ENCODE assay signal across 20 cellular contexts in genomic region chr7:134478707-134479106, GRCh38. TPM values are rescaled to one million over a fixed set of nuclear protein-coding genes. Genes with fewer than 3 reads are reported as not detected.
DNase-seq lines count a peak whose midpoint lies in the region; ATAC-seq and TF ChIP-seq lines count a peak whose summit lies in the region.
"Had no signal": no experiment of that assay in that cellular context is flagged by ENCODE, and none has a peak within 500 bp of the region (broad histone marks: within the 10 kb centered on the region; RNA-seq: fewer than 3 reads in every experiment).

No MANE protein-coding gene starts in this region.

- H2BK5ac ChIP-seq in IMR-90 (ENCODE audit: low read depth, low read length, poor library complexity, severe bottlenecking) = no peak overlapping the region

- H3K18ac ChIP-seq in IMR-90 (ENCODE audit: low read depth, low read length) = no peak overlapping the region

- H2BK15ac ChIP-seq in IMR-90 (ENCODE audit: low read depth, low read length) = 0 out of 3 replicates have a peak overlapping the region, but pooled peaks have one; percentile 40

- CTCF ChIA-PET in AG04450 (lab: Charles Lee) = interaction anchor here (1.6 to 4.9 kb wide), 4 partner anchors 13 to 46 kb away, joined by 3 to 59 read pairs (median 12); partner anchors contain the start of gene AKR1B1
- CTCF ChIA-PET in IMR-90 (lab: Yijun Ruan, JAX) = interaction anchor here (5.8 kb wide), 1 partner anchor 46 kb away, joined by 33 read pairs; no protein-coding TSS in a partner anchor

- H3K27me3 ChIP-seq in AG04450 (ENCODE audit: control insufficient read depth, insufficient read depth, low read length) (no peaks in the 10 kb centered on the region), IMR-90 (ENCODE audit: control insufficient read depth, insufficient read depth, low read length) (no peaks in the 10 kb centered on the region), brain microvascular endothelial cell (replicated peaks) (no peaks in the 10 kb centered on the region), tibial nerve (no peaks in the 10 kb centered on the region)

- H3K36me3 ChIP-seq in IMR-90 (ENCODE audit: control insufficient read depth, insufficient read depth, low read length) (no peaks in the 10 kb centered on the region), brain microvascular endothelial cell (replicated peaks) (no peaks in the 10 kb centered on the region), tibial nerve (no peaks in the 10 kb centered on the region)

- TF ChIP-seq CTCF in AG04450 (IDR thresholded peaks at IDR 0.05; ENCODE audit: low read depth, low read length) (0 out of 2 replicates have a peak, but pooled peaks have one; percentile 14), IMR-90 (conservative IDR thresholded peaks at IDR 0.05; ENCODE audit: low read depth, low read length) (peak; percentile 40), brain microvascular endothelial cell (IDR thresholded peaks at IDR 0.05; ENCODE audit: low read depth, low read length, missing control alignments) (peak; percentile 24), foreskin fibroblast (IDR thresholded peaks at IDR 0.05; ENCODE audit: low read depth, low read length) (peak; percentile 13), tibial nerve (IDR thresholded peaks at IDR 0.05) (no peak)

- H4K91ac ChIP-seq in IMR-90 (ENCODE audit: insufficient read depth, low read depth, low read length) = no peak overlapping the region

- no peak overlapping the region for H3K27ac ChIP-seq in AG04450 (ENCODE audit: low read depth, low read length)
- H3K27ac ChIP-seq in IMR-90 (ENCODE audit: insufficient read depth, low read length) = no peak overlapping the region
- H3K27ac ChIP-seq in brain microvascular endothelial cell = no peak overlapping the region
- H3K27ac ChIP-seq in tibial nerve = no peak overlapping the region

- BruUV-seq in IMR-90 (replicated peaks; lab: Mats Ljungman, UMichigan) = no TSS peak

- H3K4me1 ChIP-seq in IMR-90 (ENCODE audit: control insufficient read depth, insufficient read depth, low read length) (peaks cover 4% of the 10 kb centered on the region), tibial nerve (peaks cover 0 to 21% (median 7%) of the 10 kb centered on the region in 4 donors)

- intact Hi-C loops in IMR-90 (cut with micrococcal nuclease) = loop anchor here (1.0 kb wide), 1 partner anchor 46 kb away; no protein-coding TSS in a partner anchor

- in situ Hi-C loops in IMR-90 (cut with MboI; ENCODE audit: low sequenced_read_pairs) (no loop called here), brain microvascular endothelial cell (cut with HindIII; ENCODE audit: low pct_ligation_motif_present, low sequenced_read_pairs) (no loop called here)

- no peak overlapping the region for H3K56ac ChIP-seq in IMR-90 (ENCODE audit: extremely low read depth, insufficient read depth, low read length)

- no peak overlapping the region for H3K4me2 ChIP-seq in IMR-90 (ENCODE audit: low read depth, low read length)

- POLR2A ChIA-PET in AG04450 (lab: Yijun Ruan, JAX) = no interaction called here
- POLR2A ChIA-PET in IMR-90 (lab: Charles Lee; ENCODE audit: unreplicated experiment) = interaction anchor here (0.6 kb wide), 1 partner anchor 13 kb away, joined by 3 read pairs; no protein-coding TSS in a partner anchor

- no peak overlapping the region; the same call in 1 of the 2 replicates for H2BK20ac ChIP-seq in IMR-90 (ENCODE audit: low read depth, low read length)

- H3K4me3 ChIP-seq in AG04450 (ENCODE audit: low read depth, low read length) (no peak overlapping the region), IMR-90 (ENCODE audit: insufficient read depth, low read depth, low read length) (no peak overlapping the region), brain microvascular endothelial cell (ENCODE audit: low read depth, low read length) (no peak overlapping the region), foreskin fibroblast (ENCODE audit: low read depth in 1 of 2, low read length in 2 of 2) (no peak overlapping the region), tibial nerve (no peak overlapping the region)
- H3K4me3 ChIP-seq: mucosa of descending colon had no signal

- H3K14ac ChIP-seq in IMR-90 (replicated peaks; ENCODE audit: low read depth, low read length) = no peak overlapping the region

- no peak overlapping the region for H4K5ac ChIP-seq in IMR-90 (ENCODE audit: low read depth, low read length)

- H3K9me3 ChIP-seq in AG04450 (ENCODE audit: control insufficient read depth, insufficient read depth, low read length) = no peaks in the 10 kb centered on the region
- H3K9me3 ChIP-seq in IMR-90 (ENCODE audit: control insufficient read depth, insufficient read depth, low read length) = no peaks in the 10 kb centered on the region
- peaks cover 0 to 2% (median 0%) of the 10 kb centered on the region in 4 donors for H3K9me3 ChIP-seq in tibial nerve
- H3K9me3 ChIP-seq: mucosa of descending colon had no signal

- peaks cover 2% of the 10 kb centered on the region; the same call in 1 of the 2 replicates for H3K9me1 ChIP-seq in IMR-90 (ENCODE audit: insufficient read depth, low read length)

- no peak overlapping the region for H4K8ac ChIP-seq in IMR-90 (ENCODE audit: low read depth in 2 of 2, low read length in 2 of 2)

- no peak overlapping the region for H3K23ac ChIP-seq in IMR-90 (ENCODE audit: low read depth, low read length)

- ATAC-seq in IMR-90 (ENCODE audit: low read depth) (no peak), HG02884 (IDR thresholded peaks at IDR 0.05; ENCODE audit: unreplicated experiment) (no peak), HG02642 (IDR thresholded peaks at IDR 0.05; ENCODE audit: poor library complexity, unreplicated experiment) (no peak)
- ATAC-seq: mucosa of descending colon; right cardiac atrium; stimulated activated naive CD8-positive, alpha-beta T cell treated with anti-CD3 and anti-CD28 coated beads, Interleukin-15, amount 100 ng/mL, for 72 hours had no signal

- H3K4ac ChIP-seq in IMR-90 (ENCODE audit: low read depth, low read length) = no peak overlapping the region

- TF ChIP-seq POLR2A in IMR-90 (IDR thresholded peaks at IDR 0.05; ENCODE audit: low read depth, low read length) (no peak), tibial nerve (IDR thresholded peaks at IDR 0.05) (no peak)

- H2AK5ac ChIP-seq in IMR-90 (ENCODE audit: low read depth, low read length) = no peak overlapping the region

- dilution Hi-C loops in IMR-90 (cut with HindIII; ENCODE audit: low sequenced_read_pairs, unreplicated experiment) = no loop called here

- no peaks in the 10 kb centered on the region for H4K20me1 ChIP-seq in IMR-90 (ENCODE audit: insufficient read depth, low read length)

- DNase-seq in AG04450 (ENCODE audit: low read depth, low spot score) (no peak), IMR-90 (peak; percentile 25), brain microvascular endothelial cell (no peak), foreskin fibroblast (peak in 1 of 2 donors; percentile 47), tibial nerve (ENCODE audit: low spot score in 2 of 2) (no peak), HuH-7.5 (ENCODE audit: low spot score) (no peak)
- DNase-seq: activated T-cell treated with anti-CD3 and anti-CD28 coated beads, Interleukin-2, amount 50 U/mL, for 24 hours; effector CD4-positive, alpha-beta T cell; left cardiac atrium; mucosa of descending colon; MV-4-11; NCI-H2029 treated with DMSO at 0.1 percent for 48 hours; NCI-H526 treated with DMSO at 0.1 percent for 48 hours; nucleus accumbens; right cardiac atrium; stimulated activated naive CD8-positive, alpha-beta T cell treated with anti-CD3 and anti-CD28 coated beads, Interleukin-15, amount 100 ng/mL, for 72 hours; SW 1271 had no signal

- no peaks in the 10 kb centered on the region for H3K79me1 ChIP-seq in IMR-90 (ENCODE audit: low read depth in 1 of 2, low read length in 2 of 2)

- H3K9ac ChIP-seq in IMR-90 (ENCODE audit: low read depth, low read length) = no peak overlapping the region

- H2AFZ ChIP-seq in IMR-90 (replicated peaks; ENCODE audit: low read length, poor library complexity) = no peak overlapping the region

- H2BK120ac ChIP-seq in IMR-90 (ENCODE audit: low read depth, low read length) = no peak overlapping the region

- TF ChIP-seq EP300 in tibial nerve (IDR thresholded peaks at IDR 0.05) = no peak

- WGBS in IMR-90 (ENCODE audit: extremely low coverage in 2 of 2, insufficient read length in 1 of 2), 2 experiments = no CpG with 5 or more reads among the region's 2 CpGs
- WGBS in tibial nerve, 2 donors = 89 to 94% methylated on average over 2 of the region's 2 CpGs

- no peak; the same call in 1 of the 2 replicates for TF ChIP-seq RAD21 in IMR-90 (IDR thresholded peaks at IDR 0.05; ENCODE audit: low read length)

- no peak overlapping the region for H2AK9ac ChIP-seq in IMR-90 (replicated peaks; ENCODE audit: low read depth, low read length, poor library complexity)

TF ChIP-seq in IMR-90, 13 proteins besides CTCF, POLR2A, EP300 and RAD21:
- TF ChIP-seq SMC3 (IDR thresholded peaks at IDR 0.05; ENCODE audit: low read depth, low read length) = peak; percentile 28
- TF ChIP-seq MAZ (IDR thresholded peaks at IDR 0.05; ENCODE audit: borderline replicate concordance, low read depth, low read length) = no peak
- TF ChIP-seq USF2 (IDR thresholded peaks at IDR 0.05; ENCODE audit: low read depth, low read length) = no peak

RNA-seq across cellular contexts. Expression of gene AKR1B1, which starts 19.8 kb away (rescaled TPM):
- polyA plus RNA-seq in AG04450 (2011; rRNA removed) (337 and 347 TPM in 2 replicates), IMR-90 (2012; rRNA removed) (184 and 201 TPM in 2 replicates)
- 114 and 133 TPM in 2 replicates for polyA minus RNA-seq in AG04450 (2011; rRNA and poly(A)+ RNA removed)
- total RNA-seq in IMR-90 (2012; rRNA removed) (72.2 and 90.9 TPM in 2 replicates), tibial nerve (100 to 1,000 TPM; 106 to 183 (median 117) TPM)
- 129 and 173 TPM in 2 replicates for polyA plus RNA-seq in IMR-90 (2012; cell fraction: cytosol; rRNA removed)
- polyA plus RNA-seq in IMR-90 (2012; cell fraction: nucleus; rRNA removed; ENCODE audit: low replicate concordance) = 171 and 218 TPM in 2 replicates

RNA-seq across cellular contexts. Expression of gene AKR1B10, which starts 48.7 kb away (rescaled TPM):
- polyA plus RNA-seq in AG04450 (2011; rRNA removed) (2.2 and 7.3 TPM in 2 replicates), IMR-90 (2012; rRNA removed) (0.32 and 0.49 TPM in 2 replicates)
- polyA minus RNA-seq in AG04450 (2011; rRNA and poly(A)+ RNA removed) = 1.0 and 1.4 TPM in 2 replicates
- total RNA-seq in IMR-90 (2012; rRNA removed) (0.28 and 0.54 TPM in 2 replicates), tibial nerve (10 to 100 TPM in 1 of 4 donors, 1 to 10 TPM in 3; 1.8 to 19.2 (median 6.5) TPM)
- polyA plus RNA-seq in IMR-90 (2012; cell fraction: cytosol; rRNA removed) = 0.22 and 0.48 TPM in 2 replicates
- 0.15 and 0.48 TPM in 2 replicates for polyA plus RNA-seq in IMR-90 (2012; cell fraction: nucleus; rRNA removed; ENCODE audit: low replicate concordance)
- total RNA-seq: frontal cortex had no signal

Comparison
In these comparisons a context has a peak if more than half of its experiments do, and no peak if none do; other contexts are left out.
1. CTCF ChIP-seq: peak in AG04450 (single experiment), IMR-90 (single experiment), brain microvascular endothelial cell (single experiment) and foreskin fibroblast (single experiment); none in tibial nerve (0 of 5).